20 cellular contexts compared by ENCODE assay signal in genomic region chr11:17713851-17714250, GRCh38. TPM values are rescaled to one million over a fixed set of nuclear protein-coding genes. Genes with fewer than 3 reads are reported as not detected.
DNase-seq lines count a peak whose midpoint lies in the region; ATAC-seq and TF ChIP-seq lines count a peak whose summit lies in the region.
"Had no signal": no experiment of that assay in that cellular context is flagged by ENCODE, and none has a peak within 500 bp of the region (broad histone marks: within the 10 kb centered on the region; RNA-seq: fewer than 3 reads in every experiment).

No MANE protein-coding gene starts in this region.

- H3K4me1 ChIP-seq in heart right ventricle (peaks cover 0 to 17% (median 6%) of the 10 kb centered on the region in 9 donors), right atrium auricular region (peaks cover 0 to 7% of the 10 kb centered on the region in 2 donors), SJCRH30 (peaks cover 72% of the 10 kb centered on the region), osteoblast (ENCODE audit: insufficient read depth, low read length) (no peaks in the 10 kb centered on the region), skeletal muscle tissue (ENCODE audit: control insufficient read depth in 3 of 3, insufficient read depth in 3 of 3, low read length in 3 of 3) (peaks cover 37 to 73% (median 48%) of the 10 kb centered on the region in 3 donors)
- H3K4me1 ChIP-seq: BLaER1, HAP-1 had no signal

- H3K36me3 ChIP-seq in heart right ventricle (no peaks in the 10 kb centered on the region), right atrium auricular region (no peaks in the 10 kb centered on the region), SJCRH30 (no peaks in the 10 kb centered on the region), osteoblast (ENCODE audit: insufficient read depth, low read length) (no peaks in the 10 kb centered on the region), skeletal muscle tissue (ENCODE audit: control insufficient read depth in 3 of 3, insufficient read depth in 3 of 3, low read length in 3 of 3) (no peaks in the 10 kb centered on the region)
- H3K36me3 ChIP-seq: BLaER1, HAP-1 had no signal

- WGBS in heart right ventricle, 2 donors = 28 to 41% methylated on average over 1 of the region's 1 CpG

- H4K20me1 ChIP-seq in osteoblast (ENCODE audit: insufficient read depth, low read length) = no peaks in the 10 kb centered on the region
- H4K20me1 ChIP-seq: BLaER1 had no signal

- ATAC-seq in heart right ventricle = peak in 5 of 8 donors; percentile 7 to 30 (median 14)

- H3K9me3 ChIP-seq in heart right ventricle = no peaks in the 10 kb centered on the region
- no peaks in the 10 kb centered on the region for H3K9me3 ChIP-seq in right atrium auricular region
- no peaks in the 10 kb centered on the region for H3K9me3 ChIP-seq in SJCRH30 (replicated peaks)
- H3K9me3 ChIP-seq in osteoblast (ENCODE audit: low read depth, low read length) = no peaks in the 10 kb centered on the region
- no peaks in the 10 kb centered on the region for H3K9me3 ChIP-seq in skeletal muscle tissue (ENCODE audit: control insufficient read depth in 3 of 3, low read length in 3 of 3)
- H3K9me3 ChIP-seq: BLaER1, HAP-1 had no signal

- H3K27ac ChIP-seq in heart right ventricle (peak overlapping the region in 6 of 10 donors; percentile 10 to 58 (median 42)), right atrium auricular region (no peak overlapping the region), SJCRH30 (peak overlapping the region; percentile 77), osteoblast (ENCODE audit: low read depth, low read length) (no peak overlapping the region), skeletal muscle tissue (ENCODE audit: low read depth, low read length) (peak overlapping the region; percentile 91)
- H3K27ac ChIP-seq: BLaER1, GM23248 had no signal

- no peak overlapping the region for H2AFZ ChIP-seq in osteoblast (ENCODE audit: low read length)
- H2AFZ ChIP-seq: GM23248 had no signal

- peak overlapping the region; percentile 58 to 82 (median 77) for H3K9ac ChIP-seq in skeletal muscle tissue (ENCODE audit: low read depth in 1 of 3, low read length in 3 of 3)
- H3K9ac ChIP-seq: BLaER1, GM23248 had no signal

- peaks cover 0 to 50% (median 46%) of the 10 kb centered on the region in 7 donors for H3K27me3 ChIP-seq in heart right ventricle
- no peaks in the 10 kb centered on the region for H3K27me3 ChIP-seq in right atrium auricular region
- no peaks in the 10 kb centered on the region for H3K27me3 ChIP-seq in SJCRH30
- peaks cover 62% of the 10 kb centered on the region for H3K27me3 ChIP-seq in osteoblast (ENCODE audit: insufficient read depth, low read length)
- H3K27me3 ChIP-seq in skeletal muscle tissue (ENCODE audit: control insufficient read depth in 3 of 3, insufficient read depth in 3 of 3, low read length in 3 of 3) = peaks cover 0 to 10% (median 3%) of the 10 kb centered on the region in 3 donors

- H3K4me3 ChIP-seq in heart right ventricle = no peak overlapping the region
- no peak overlapping the region for H3K4me3 ChIP-seq in right atrium auricular region
- H3K4me3 ChIP-seq in SJCRH30 = no peak overlapping the region
- H3K4me3 ChIP-seq in osteoblast (ENCODE audit: insufficient read depth, low read length) = no peak overlapping the region
- no peak overlapping the region for H3K4me3 ChIP-seq in skeletal muscle tissue (ENCODE audit: low read length in 3 of 3)
- H3K4me3 ChIP-seq: BLaER1, GM23248, HAP-1 had no signal

- TF ChIP-seq CTCF in heart right ventricle (IDR thresholded peaks at IDR 0.05) = no peak
- TF ChIP-seq CTCF in right atrium auricular region (IDR thresholded peaks at IDR 0.05) = no peak
- TF ChIP-seq CTCF in osteoblast (IDR thresholded peaks at IDR 0.05; ENCODE audit: extremely low read depth, low read depth, low read length) = no peak

- no peaks in the 10 kb centered on the region for H3K79me2 ChIP-seq in osteoblast (ENCODE audit: insufficient read depth, low read length)

- no peak overlapping the region for H3K4me2 ChIP-seq in osteoblast (ENCODE audit: insufficient read depth, low read length)
- H3K4me2 ChIP-seq: BLaER1 had no signal

- intact Hi-C loops in heart right ventricle (cut with DNase I) = loop anchor here in 1 of 10 donors (10.0 kb wide), 1 partner anchor 109 kb away; no protein-coding TSS in a partner anchor

- DNase-seq in heart right ventricle (no peak), right atrium auricular region (ENCODE audit: low spot score) (no peak), SJCRH30 (peak; percentile 50 to 69), osteoblast (ENCODE audit: insufficient read length, low spot score, missing footprints) (peak; percentile 47), cerebellum (ENCODE audit: low spot score) (no peak), NCI-H226 (no peak)
- DNase-seq: 8988T; CD4-positive, alpha-beta memory T cell; DMS153; DMS79; GDM1; GM23248 had no signal

RNA-seq across cellular contexts. Expression of gene MYOD1, which starts 5.5 kb away (rescaled TPM):
- total RNA-seq in heart right ventricle (under 1 TPM in 1 of 10 donors, not detected in 9; 0.20 TPM), right atrium auricular region (not detected), osteoblast (not detected in 2 replicates), skeletal muscle tissue (22.4 TPM), cerebellum (not detected)
- not detected for polyA plus RNA-seq in heart right ventricle
- 675 and 679 TPM in 2 replicates for total RNA-seq in SJCRH30 (2014; rRNA removed; shearing (Covaris generic))
- total RNA-seq: A673; CD4-positive, alpha-beta memory T cell; Daoy; GM23248; H4 had no signal
- polyA plus RNA-seq: AG04450; CD14-positive monocyte; CD4-positive, alpha-beta memory T cell; GM23248 had no signal

RNA-seq across cellular contexts. Expression of gene KCNC1, which starts 20.7 kb away (rescaled TPM):
- total RNA-seq in heart right ventricle = under 1 TPM in 4 of 10 donors, not detected in 6; 0.04 to 0.09 (median 0.06) TPM
- not detected for polyA plus RNA-seq in heart right ventricle
- not detected for total RNA-seq in right atrium auricular region
- 5.2 and 6.7 TPM in 2 replicates for total RNA-seq in SJCRH30 (2014; rRNA removed; shearing (Covaris generic))
- total RNA-seq in osteoblast = under 0.01 TPM in 1 of 2 replicates, not detected in the other
- under 0.01 TPM for total RNA-seq in skeletal muscle tissue
- 16.8 TPM for total RNA-seq in cerebellum
- total RNA-seq: CD4-positive, alpha-beta memory T cell; GM23248; H4 had no signal
- polyA plus RNA-seq: AG04450, CD14-positive monocyte, GM23248 had no signal

Comparison
In these comparisons a context has a peak if more than half of its experiments do, and no peak if none do; other contexts are left out.
1. H3K27ac ChIP-seq: peak in heart right ventricle (6 of 10), SJCRH30 (single experiment) and skeletal muscle tissue (single experiment); none in right atrium auricular region (0 of 2) and osteoblast (single experiment).
2. DNase-seq: peak in SJCRH30 (2 of 2) and osteoblast (single experiment); none in heart right ventricle (0 of 2), right atrium auricular region (single experiment), cerebellum (single experiment) and NCI-H226 (single experiment).
3. RNA of gene MYOD1, which starts 5.5 kb away (total RNA-seq): 675 to 679 TPM in SJCRH30; 22.4 TPM in skeletal muscle tissue (single experiment), 0.20 TPM in heart right ventricle, not detected in right atrium auricular region, not detected in osteoblast and not detected in cerebellum (single experiment); every median in the first group is over 10 times any median in the second.